ENCODE assay signal across 12 cellular contexts in the genomic region with DNA sequence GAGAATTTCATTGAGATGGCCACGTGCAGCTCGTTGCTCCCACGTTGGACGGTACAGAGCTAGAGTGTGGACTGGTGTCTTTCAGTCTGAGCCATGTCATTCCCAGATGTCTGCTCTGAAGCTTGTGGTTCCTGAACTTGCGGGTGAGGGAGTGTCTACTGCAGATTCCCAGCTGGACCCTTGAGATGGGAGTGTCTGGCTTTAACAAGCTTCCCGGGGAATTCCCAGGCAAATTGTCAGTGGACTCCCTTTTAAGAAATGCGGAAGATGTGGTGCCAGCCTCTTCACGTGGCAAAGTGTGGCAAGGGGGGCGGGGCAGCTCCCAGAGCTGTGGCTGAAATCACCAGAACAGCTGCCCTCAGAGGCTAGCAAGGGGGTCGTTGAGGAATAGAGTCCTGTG. TPM values are rescaled to one million over a fixed set of nuclear protein-coding genes. Genes with fewer than 3 reads are reported as not detected.
DNase-seq lines count a peak whose midpoint lies in the region; ATAC-seq and TF ChIP-seq lines count a peak whose summit lies in the region.
"Had no signal": no experiment of that assay in that cellular context is flagged by ENCODE, and none has a peak within 500 bp of the region (broad histone marks: within the 10 kb centered on the region; RNA-seq: fewer than 3 reads in every experiment).

No MANE protein-coding gene starts in this region.

- H3K36me3 Mint-ChIP-seq in effector memory CD8-positive, alpha-beta T cell (ENCODE audit: insufficient read depth) = no peaks in the 10 kb centered on the region
- H3K36me3 Mint-ChIP-seq: activated naive CD8-positive, alpha-beta T cell treated with anti-CD3 and anti-CD28 coated beads for 36 hours had no signal

- DNase-seq in GM04503 (ENCODE audit: low read depth) (peak; percentile 95), SJSA1 (ENCODE audit: low read depth in 1 of 2, low spot score in 2 of 2) (peak; percentile 84 to 90), smooth muscle cell (lab: John Stamatoyannopoulos, UW; ENCODE audit: unreplicated experiment) (peak; percentile 41), NCI-H2081 treated with DMSO at 0.1 percent for 48 hours (lab: John Stamatoyannopoulos, UW) (no peak)
- no peak for DNase-seq in effector memory CD8-positive, alpha-beta T cell
- DNase-seq in stimulated activated CD4-positive, alpha-beta T cell treated with anti-CD3 and anti-CD28 coated beads, Interleukin-2, amount 100 ng/mL, for 24 hours = no peak
- DNase-seq: activated CD4-positive, alpha-beta T cell treated with anti-CD3 and anti-CD28 coated beads, Interleukin-2, amount 10 ng/mL, durations not matched to agents 24 days and 14 days; activated naive CD8-positive, alpha-beta T cell treated with anti-CD3 and anti-CD28 coated beads for 36 hours; GDM1; NCI-H1105 had no signal

- H3K27ac Mint-ChIP-seq in effector memory CD8-positive, alpha-beta T cell = no peak overlapping the region
- H3K27ac Mint-ChIP-seq: activated CD4-positive, alpha-beta T cell treated with anti-CD3 and anti-CD28 coated beads, Interleukin-2, amount 10 ng/mL, durations not matched to agents 24 days and 14 days; activated naive CD8-positive, alpha-beta T cell treated with anti-CD3 and anti-CD28 coated beads for 36 hours had no signal

- no peak for TF ChIP-seq EP300 in gastroesophageal sphincter (IDR thresholded peaks at IDR 0.05)

- H3K9me3 ChIP-seq in SJSA1 (replicated peaks) (no peaks in the 10 kb centered on the region), gastroesophageal sphincter (no peaks in the 10 kb centered on the region), smooth muscle cell (replicated peaks; ENCODE audit: low read depth) (no peaks in the 10 kb centered on the region)

- no peaks in the 10 kb centered on the region for H3K27me3 ChIP-seq in SJSA1 (replicated peaks)
- H3K27me3 ChIP-seq in gastroesophageal sphincter = peaks cover 10% of the 10 kb centered on the region
- no peaks in the 10 kb centered on the region for H3K27me3 ChIP-seq in smooth muscle cell (ENCODE audit: low read depth)

- H3K4me3 Mint-ChIP-seq in effector memory CD8-positive, alpha-beta T cell = no peak overlapping the region
- H3K4me3 Mint-ChIP-seq: activated CD4-positive, alpha-beta T cell treated with anti-CD3 and anti-CD28 coated beads, Interleukin-2, amount 10 ng/mL, durations not matched to agents 24 days and 14 days; activated naive CD8-positive, alpha-beta T cell treated with anti-CD3 and anti-CD28 coated beads for 36 hours had no signal

- WGBS in gastroesophageal sphincter (ENCODE audit: low coverage in 1 of 2), 2 donors = 24 to 46% methylated on average over 4 to 7 of the region's 10 CpGs
- 18% methylated on average over 10 of the region's 10 CpGs for WGBS in smooth muscle cell (ENCODE audit: low lambda C conversion rate)

- H3K9me3 Mint-ChIP-seq in effector memory CD8-positive, alpha-beta T cell = no peaks in the 10 kb centered on the region
- H3K9me3 Mint-ChIP-seq: activated CD4-positive, alpha-beta T cell treated with anti-CD3 and anti-CD28 coated beads, Interleukin-2, amount 10 ng/mL, durations not matched to agents 24 days and 14 days; activated naive CD8-positive, alpha-beta T cell treated with anti-CD3 and anti-CD28 coated beads for 36 hours had no signal

- H3K4me1 Mint-ChIP-seq in effector memory CD8-positive, alpha-beta T cell (ENCODE audit: low read depth in 2 of 2) = no peaks in the 10 kb centered on the region
- H3K4me1 Mint-ChIP-seq: activated CD4-positive, alpha-beta T cell treated with anti-CD3 and anti-CD28 coated beads, Interleukin-2, amount 10 ng/mL, durations not matched to agents 24 days and 14 days had no signal

- H3K27ac ChIP-seq in SJSA1 (peak overlapping the region; percentile 69), gastroesophageal sphincter (peak overlapping the region in 3 of 4 donors; percentile 74 to 85 (median 80)), smooth muscle cell (ENCODE audit: low read depth) (peak overlapping the region; percentile 98)

- peaks cover 22% of the 10 kb centered on the region for H3F3A ChIP-seq in smooth muscle cell (ENCODE audit: low read depth)

- peak overlapping the region; percentile 65 for H3K9ac ChIP-seq in smooth muscle cell (ENCODE audit: low read depth)

- no peak overlapping the region for H3K4me3 ChIP-seq in SJSA1
- no peak overlapping the region for H3K4me3 ChIP-seq in gastroesophageal sphincter
- H3K4me3 ChIP-seq in smooth muscle cell = no peak overlapping the region

- H3K4me2 ChIP-seq in smooth muscle cell = peak overlapping the region; percentile 68

- no peak for TF ChIP-seq CTCF in gastroesophageal sphincter (IDR thresholded peaks at IDR 0.05)
- TF ChIP-seq CTCF in smooth muscle cell (IDR thresholded peaks at IDR 0.05; ENCODE audit: borderline replicate concordance, insufficient read depth, poor library complexity, severe bottlenecking) = no peak

- peaks cover 18 to 44% of the 10 kb centered on the region in 2 donors for H3K27me3 Mint-ChIP-seq in effector memory CD8-positive, alpha-beta T cell

- H3K36me3 ChIP-seq in SJSA1 = no peaks in the 10 kb centered on the region
- no peaks in the 10 kb centered on the region for H3K36me3 ChIP-seq in gastroesophageal sphincter
- no peaks in the 10 kb centered on the region for H3K36me3 ChIP-seq in smooth muscle cell (ENCODE audit: low read depth)

- no peak for TF ChIP-seq POLR2A in gastroesophageal sphincter (IDR thresholded peaks at IDR 0.05)

- peaks cover 55% of the 10 kb centered on the region for H3K4me1 ChIP-seq in SJSA1 (replicated peaks)
- H3K4me1 ChIP-seq in gastroesophageal sphincter = peaks cover 3 to 45% (median 28%) of the 10 kb centered on the region in 3 donors
- peaks cover 11% of the 10 kb centered on the region for H3K4me1 ChIP-seq in smooth muscle cell (ENCODE audit: low read depth)

- H4K20me1 ChIP-seq in smooth muscle cell (ENCODE audit: low read depth) = no peaks in the 10 kb centered on the region

- H2AFZ ChIP-seq in smooth muscle cell (ENCODE audit: low read depth) = no peak overlapping the region

- peaks cover 48% of the 10 kb centered on the region for H3K79me2 ChIP-seq in smooth muscle cell (ENCODE audit: low read depth)

- no peak for ATAC-seq in gastroesophageal sphincter
- ATAC-seq in effector memory CD8-positive, alpha-beta T cell (replicated peaks) = no peak
- no peak for ATAC-seq in HG02970 (IDR thresholded peaks at IDR 0.05; ENCODE audit: low FRiP score, unreplicated experiment)

RNA-seq across cellular contexts. Expression of gene PRRX2, which starts 37.1 kb away (rescaled TPM):
- 9.8 and 14.0 TPM in 2 replicates for total RNA-seq in SJSA1 (2014; rRNA removed; shearing (Covaris generic))
- total RNA-seq in gastroesophageal sphincter (10 to 100 TPM in 1 of 4 donors, 1 to 10 TPM in 2, under 1 TPM in 1; 0.93 to 12.1 (median 7.1) TPM), smooth muscle cell (59.9 and 87.7 TPM in 2 replicates)
- polyA plus RNA-seq in smooth muscle cell = 180 and 234 TPM in 2 replicates

RNA-seq across cellular contexts. Expression of gene PTGES, which starts 50.3 kb away (rescaled TPM):
- total RNA-seq in SJSA1 (2014; rRNA removed; shearing (Covaris generic)) = 2.4 and 5.4 TPM in 2 replicates
- total RNA-seq in gastroesophageal sphincter (10 to 100 TPM in 1 of 4 donors, 1 to 10 TPM in 2, under 1 TPM in 1; 0.78 to 15.1 (median 6.1) TPM), smooth muscle cell (36.9 and 49.5 TPM in 2 replicates)
- 69.6 and 176 TPM in 2 replicates for polyA plus RNA-seq in smooth muscle cell

Comparison
In these comparisons a context has a peak if more than half of its experiments do, and no peak if none do; other contexts are left out.
1. DNase-seq: peak in GM04503 (single experiment), SJSA1 (2 of 2) and smooth muscle cell (single experiment); none in effector memory CD8-positive, alpha-beta T cell (0 of 3), stimulated activated CD4-positive, alpha-beta T cell treated with anti-CD3 and anti-CD28 coated beads, Interleukin-2, amount 100 ng/mL, for 24 hours (0 of 2) and NCI-H2081 treated with DMSO at 0.1 percent for 48 hours (single experiment).
2. Peak in every context shown above with its lines, with median percentiles within 50 percentile points of each other: H3K27ac ChIP-seq.